Comparison of ENCODE assay signal across 14 cellular contexts in genomic region chr13:63435668-63436275, GRCh38.
A peak's percentile ranks its signal among the peaks of the same experiment; 100 is the strongest.
DNase-seq lines count a peak whose midpoint lies in the region; ATAC-seq and TF ChIP-seq lines count a peak whose summit lies in the region.
"Had no signal": no experiment of that assay in that cellular context is flagged by ENCODE, and none has a peak within 500 bp of the region (broad histone marks: within the 10 kb centered on the region; RNA-seq: fewer than 3 reads in every experiment).

No MANE protein-coding gene starts in this region.

- H3K36me3 Mint-ChIP-seq in nephron progenitor cell (ENCODE audit: low read depth): no peaks in the 10 kb centered on the region
- H3K36me3 Mint-ChIP-seq in naive thymus-derived CD4-positive, alpha-beta T cell: no peaks in the 10 kb centered on the region
- H3K36me3 Mint-ChIP-seq: activated naive CD8-positive, alpha-beta T cell had no signal

- TF ChIP-seq CTCF in choroid plexus epithelial cell (conservative IDR thresholded peaks at IDR 0.05; ENCODE audit: low read depth, low read length) (no peak), nephron progenitor cell (IDR thresholded peaks at IDR 0.05) (no peak)

- no peaks in the 10 kb centered on the region for H3K4me1 ChIP-seq in naive thymus-derived CD4-positive, alpha-beta T cell (ENCODE audit: control insufficient read depth in 2 of 2, insufficient read depth in 2 of 2, low read length in 2 of 2)
- H3K4me1 ChIP-seq: right atrium auricular region had no signal

- CTCF ChIA-PET in naive thymus-derived CD4-positive, alpha-beta T cell (lab: Charles Lee): no interaction called here

- H3K27me3 ChIP-seq in naive thymus-derived CD4-positive, alpha-beta T cell (ENCODE audit: control insufficient read depth in 2 of 2, insufficient read depth in 2 of 2, low read length in 2 of 2): no peaks in the 10 kb centered on the region
- H3K27me3 ChIP-seq: right atrium auricular region had no signal

- H3K4me3 ChIP-seq in choroid plexus epithelial cell (ENCODE audit: low read depth, low read length): no peak overlapping the region
- no peak overlapping the region for H3K4me3 ChIP-seq in naive thymus-derived CD4-positive, alpha-beta T cell (ENCODE audit: low read length)
- H3K4me3 ChIP-seq: right atrium auricular region, SK-N-MC had no signal

- no peak overlapping the region for H3K4me3 Mint-ChIP-seq in nephron progenitor cell
- no peak overlapping the region for H3K4me3 Mint-ChIP-seq in naive thymus-derived CD4-positive, alpha-beta T cell
- H3K4me3 Mint-ChIP-seq: activated naive CD8-positive, alpha-beta T cell had no signal

- DNase-seq in COLO829 (ENCODE audit: low spot score) (peak; percentile 20), MV-4-11 (lab: John Stamatoyannopoulos, UW) (peak; percentile 72), choroid plexus epithelial cell (ENCODE audit: low read depth) (peak; percentile 100), nephron progenitor cell (no peak), NCI-H2081 (lab: John Stamatoyannopoulos, UW) (no peak)
- DNase-seq in naive thymus-derived CD4-positive, alpha-beta T cell: no peak
- DNase-seq: activated CD4-positive, alpha-beta T cell treated with anti-CD3 and anti-CD28 coated beads, Interleukin-2, amount 50 U/mL, for 4 hours; left ventricle myocardium superior; NCI-H1930 had no signal

- no peaks in the 10 kb centered on the region for H3K9me3 Mint-ChIP-seq in nephron progenitor cell
- H3K9me3 Mint-ChIP-seq in naive thymus-derived CD4-positive, alpha-beta T cell: peaks cover 0 to 17% (median 1%) of the 10 kb centered on the region in 11 donors

- no peak overlapping the region for H3K27ac ChIP-seq in naive thymus-derived CD4-positive, alpha-beta T cell (ENCODE audit: low read depth, low read length)
- H3K27ac ChIP-seq: right atrium auricular region, SK-N-MC had no signal

- intact Hi-C loops in naive thymus-derived CD4-positive, alpha-beta T cell (cut with micrococcal nuclease): no loop called here

- H3K27me3 Mint-ChIP-seq in nephron progenitor cell (ENCODE audit: low read depth, poor library complexity): no peaks in the 10 kb centered on the region
- H3K27me3 Mint-ChIP-seq in naive thymus-derived CD4-positive, alpha-beta T cell: no peaks in the 10 kb centered on the region
- H3K27me3 Mint-ChIP-seq: activated naive CD8-positive, alpha-beta T cell had no signal

- H3K27ac Mint-ChIP-seq in nephron progenitor cell: peak overlapping the region; percentile 32
- no peak overlapping the region for H3K27ac Mint-ChIP-seq in naive thymus-derived CD4-positive, alpha-beta T cell
- H3K27ac Mint-ChIP-seq: activated naive CD8-positive, alpha-beta T cell had no signal

- H3K4me1 Mint-ChIP-seq in nephron progenitor cell: peaks cover 6% of the 10 kb centered on the region
- H3K4me1 Mint-ChIP-seq in naive thymus-derived CD4-positive, alpha-beta T cell: no peaks in the 10 kb centered on the region

- no peaks in the 10 kb centered on the region for H3K36me3 ChIP-seq in naive thymus-derived CD4-positive, alpha-beta T cell (ENCODE audit: control insufficient read depth in 2 of 3, insufficient read depth in 3 of 3, low read length in 3 of 3)
- H3K36me3 ChIP-seq: right atrium auricular region had no signal

- no peaks in the 10 kb centered on the region for H3K9me3 ChIP-seq in naive thymus-derived CD4-positive, alpha-beta T cell (ENCODE audit: control insufficient read depth in 2 of 3, low read length in 3 of 3)
- H3K9me3 ChIP-seq: right atrium auricular region had no signal

- POLR2A ChIA-PET in naive thymus-derived CD4-positive, alpha-beta T cell (lab: Charles Lee): no interaction called here

- no peak for ATAC-seq in HG02623 (IDR thresholded peaks at IDR 0.05; ENCODE audit: unreplicated experiment)
- no peak for ATAC-seq in HG02763 (IDR thresholded peaks at IDR 0.05; ENCODE audit: unreplicated experiment)
- no peak for ATAC-seq in naive thymus-derived CD4-positive, alpha-beta T cell
- ATAC-seq: left ventricle myocardium superior had no signal

Comparison
In these comparisons a context has a peak if more than half of its experiments do, and no peak if none do; other contexts are left out.
1. DNase-seq: peak in COLO829 (single experiment), MV-4-11 (single experiment) and choroid plexus epithelial cell (single experiment); none in nephron progenitor cell (single experiment), naive thymus-derived CD4-positive, alpha-beta T cell (0 of 9) and NCI-H2081 (0 of 2).